In the genomic region with DNA sequence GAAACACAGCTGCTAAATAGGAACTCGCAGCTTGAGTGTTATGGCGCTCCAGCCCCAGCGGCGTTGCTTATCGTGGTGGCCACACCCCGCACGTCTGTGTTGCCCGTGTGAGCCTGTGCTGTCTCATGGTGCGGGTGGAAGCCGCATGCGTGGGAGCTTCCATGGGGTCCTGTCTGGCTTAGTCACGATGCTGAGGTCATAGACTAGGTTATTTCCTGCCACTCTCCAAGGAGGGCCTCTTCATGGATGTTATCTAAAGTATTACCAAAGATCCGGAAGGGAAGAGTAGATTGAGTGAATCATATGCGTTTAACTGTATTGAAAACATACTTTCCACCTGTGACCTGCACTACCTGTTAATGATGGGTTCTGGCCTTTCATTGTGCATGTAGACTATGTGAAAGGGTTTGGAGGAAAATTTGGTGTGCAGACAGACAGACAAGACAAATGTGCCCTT, we compare ENCODE assay signal across 1 cellular context.
A peak's percentile ranks its signal among the peaks of the same experiment; 100 is the strongest.
TF ChIP-seq lines count a peak whose summit lies in the region.

No MANE protein-coding gene starts in this region.

TF ChIP-seq in K562, 482 proteins besides CTCF, POLR2A, EP300 and RAD21 (continued from another document and continues in another):
- TF ChIP-seq, protein P1, sequence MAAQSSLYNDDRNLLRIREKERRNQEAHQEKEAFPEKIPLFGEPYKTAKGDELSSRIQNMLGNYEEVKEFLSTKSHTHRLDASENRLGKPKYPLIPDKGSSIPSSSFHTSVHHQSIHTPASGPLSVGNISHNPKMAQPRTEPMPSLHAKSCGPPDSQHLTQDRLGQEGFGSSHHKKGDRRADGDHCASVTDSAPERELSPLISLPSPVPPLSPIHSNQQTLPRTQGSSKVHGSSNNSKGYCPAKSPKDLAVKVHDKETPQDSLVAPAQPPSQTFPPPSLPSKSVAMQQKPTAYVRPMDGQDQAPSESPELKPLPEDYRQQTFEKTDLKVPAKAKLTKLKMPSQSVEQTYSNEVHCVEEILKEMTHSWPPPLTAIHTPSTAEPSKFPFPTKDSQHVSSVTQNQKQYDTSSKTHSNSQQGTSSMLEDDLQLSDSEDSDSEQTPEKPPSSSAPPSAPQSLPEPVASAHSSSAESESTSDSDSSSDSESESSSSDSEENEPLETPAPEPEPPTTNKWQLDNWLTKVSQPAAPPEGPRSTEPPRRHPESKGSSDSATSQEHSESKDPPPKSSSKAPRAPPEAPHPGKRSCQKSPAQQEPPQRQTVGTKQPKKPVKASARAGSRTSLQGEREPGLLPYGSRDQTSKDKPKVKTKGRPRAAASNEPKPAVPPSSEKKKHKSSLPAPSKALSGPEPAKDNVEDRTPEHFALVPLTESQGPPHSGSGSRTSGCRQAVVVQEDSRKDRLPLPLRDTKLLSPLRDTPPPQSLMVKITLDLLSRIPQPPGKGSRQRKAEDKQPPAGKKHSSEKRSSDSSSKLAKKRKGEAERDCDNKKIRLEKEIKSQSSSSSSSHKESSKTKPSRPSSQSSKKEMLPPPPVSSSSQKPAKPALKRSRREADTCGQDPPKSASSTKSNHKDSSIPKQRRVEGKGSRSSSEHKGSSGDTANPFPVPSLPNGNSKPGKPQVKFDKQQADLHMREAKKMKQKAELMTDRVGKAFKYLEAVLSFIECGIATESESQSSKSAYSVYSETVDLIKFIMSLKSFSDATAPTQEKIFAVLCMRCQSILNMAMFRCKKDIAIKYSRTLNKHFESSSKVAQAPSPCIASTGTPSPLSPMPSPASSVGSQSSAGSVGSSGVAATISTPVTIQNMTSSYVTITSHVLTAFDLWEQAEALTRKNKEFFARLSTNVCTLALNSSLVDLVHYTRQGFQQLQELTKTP (IDR thresholded peaks at IDR 0.05; ENCODE audit: low read depth in 1 of 2, partially characterized antibody in 2 of 2), result peak in 1 of 2 experiments; percentile 93
- TF ChIP-seq ZNF655 (CRISPR knock-in tag; IDR thresholded peaks at IDR 0.05) (no peak), EZH2 (IDR thresholded peaks at IDR 0.05; ENCODE audit: borderline replicate concordance, low read depth, low read length) (no peak), ZNF408 (CRISPR knock-in tag; IDR thresholded peaks at IDR 0.05; ENCODE audit: low read depth) (no peak), GMEB1 (CRISPR knock-in tag; IDR thresholded peaks at IDR 0.05) (peak; percentile 55; the same call in 1 of the 2 replicates), ZNF263 (CRISPR knock-in tag; IDR thresholded peaks at IDR 0.05; ENCODE audit: borderline replicate concordance) (no peak), CBX8 (IDR thresholded peaks at IDR 0.05; ENCODE audit: borderline replicate concordance, extremely low read depth, low read depth, low read length, poor library complexity, severe bottlenecking) (no peak), WHSC1 (IDR thresholded peaks at IDR 0.05; ENCODE audit: low read length) (no peak), SPI1 (IDR thresholded peaks at IDR 0.05; ENCODE audit: borderline replicate concordance, low read depth, low read length) (no peak), XRCC5 (IDR thresholded peaks at IDR 0.05; ENCODE audit: low read depth, low read length) (0 out of 2 replicates have a peak, but pooled peaks have one; percentile 72), DEAF1 (CRISPR knock-in tag; IDR thresholded peaks at IDR 0.05) (no peak), ELK3 (CRISPR knock-in tag; IDR thresholded peaks at IDR 0.05) (no peak), MYNN (IDR thresholded peaks at IDR 0.05) (peak; percentile 86; the same call in 1 of the 2 replicates), MYNN (CRISPR knock-in tag; IDR thresholded peaks at IDR 0.05) (no peak), FOXM1 (IDR thresholded peaks at IDR 0.05; ENCODE audit: low read depth) (peak; percentile 72), FOXM1 (CRISPR knock-in tag; IDR thresholded peaks at IDR 0.05; ENCODE audit: low read depth) (no peak), HDAC1 (IDR thresholded peaks at IDR 0.05) (peak in 1 of 2 experiments; percentile 94; a peak in 2 of 4 replicates), ETS2 (tag; IDR thresholded peaks at IDR 0.05; ENCODE audit: borderline replicate concordance, poor library complexity, severe bottlenecking) (no peak), ILK (tag; IDR thresholded peaks at IDR 0.05; ENCODE audit: borderline replicate concordance, low read depth) (no peak), MEF2D (tag; conservative IDR thresholded peaks at IDR 0.05; ENCODE audit: low read depth) (peak; percentile 80), U2AF2 (optimal IDR thresholded peaks at IDR 0.05; ENCODE audit: low read depth, low read length) (no peak), SAFB (IDR thresholded peaks at IDR 0.05; ENCODE audit: borderline replicate concordance, low read depth, low read length) (peak; percentile 94), NFRKB (IDR thresholded peaks at IDR 0.05; ENCODE audit: low read depth) (no peak), MAFK (IDR thresholded peaks at IDR 0.05; ENCODE audit: low read length) (peak; percentile 85), DIDO1 (tag; IDR thresholded peaks at IDR 0.05; ENCODE audit: low read depth) (no peak)
- TF ChIP-seq, protein P2, sequence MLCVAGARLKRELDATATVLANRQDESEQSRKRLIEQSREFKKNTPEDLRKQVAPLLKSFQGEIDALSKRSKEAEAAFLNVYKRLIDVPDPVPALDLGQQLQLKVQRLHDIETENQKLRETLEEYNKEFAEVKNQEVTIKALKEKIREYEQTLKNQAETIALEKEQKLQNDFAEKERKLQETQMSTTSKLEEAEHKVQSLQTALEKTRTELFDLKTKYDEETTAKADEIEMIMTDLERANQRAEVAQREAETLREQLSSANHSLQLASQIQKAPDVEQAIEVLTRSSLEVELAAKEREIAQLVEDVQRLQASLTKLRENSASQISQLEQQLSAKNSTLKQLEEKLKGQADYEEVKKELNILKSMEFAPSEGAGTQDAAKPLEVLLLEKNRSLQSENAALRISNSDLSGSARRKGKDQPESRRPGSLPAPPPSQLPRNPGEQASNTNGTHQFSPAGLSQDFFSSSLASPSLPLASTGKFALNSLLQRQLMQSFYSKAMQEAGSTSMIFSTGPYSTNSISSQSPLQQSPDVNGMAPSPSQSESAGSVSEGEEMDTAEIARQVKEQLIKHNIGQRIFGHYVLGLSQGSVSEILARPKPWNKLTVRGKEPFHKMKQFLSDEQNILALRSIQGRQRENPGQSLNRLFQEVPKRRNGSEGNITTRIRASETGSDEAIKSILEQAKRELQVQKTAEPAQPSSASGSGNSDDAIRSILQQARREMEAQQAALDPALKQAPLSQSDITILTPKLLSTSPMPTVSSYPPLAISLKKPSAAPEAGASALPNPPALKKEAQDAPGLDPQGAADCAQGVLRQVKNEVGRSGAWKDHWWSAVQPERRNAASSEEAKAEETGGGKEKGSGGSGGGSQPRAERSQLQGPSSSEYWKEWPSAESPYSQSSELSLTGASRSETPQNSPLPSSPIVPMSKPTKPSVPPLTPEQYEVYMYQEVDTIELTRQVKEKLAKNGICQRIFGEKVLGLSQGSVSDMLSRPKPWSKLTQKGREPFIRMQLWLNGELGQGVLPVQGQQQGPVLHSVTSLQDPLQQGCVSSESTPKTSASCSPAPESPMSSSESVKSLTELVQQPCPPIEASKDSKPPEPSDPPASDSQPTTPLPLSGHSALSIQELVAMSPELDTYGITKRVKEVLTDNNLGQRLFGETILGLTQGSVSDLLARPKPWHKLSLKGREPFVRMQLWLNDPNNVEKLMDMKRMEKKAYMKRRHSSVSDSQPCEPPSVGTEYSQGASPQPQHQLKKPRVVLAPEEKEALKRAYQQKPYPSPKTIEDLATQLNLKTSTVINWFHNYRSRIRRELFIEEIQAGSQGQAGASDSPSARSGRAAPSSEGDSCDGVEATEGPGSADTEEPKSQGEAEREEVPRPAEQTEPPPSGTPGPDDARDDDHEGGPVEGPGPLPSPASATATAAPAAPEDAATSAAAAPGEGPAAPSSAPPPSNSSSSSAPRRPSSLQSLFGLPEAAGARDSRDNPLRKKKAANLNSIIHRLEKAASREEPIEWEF (CRISPR knock-in tag; IDR thresholded peaks at IDR 0.05), result no peak; the same call in 1 of the 2 replicates
- TF ChIP-seq, protein P3, sequence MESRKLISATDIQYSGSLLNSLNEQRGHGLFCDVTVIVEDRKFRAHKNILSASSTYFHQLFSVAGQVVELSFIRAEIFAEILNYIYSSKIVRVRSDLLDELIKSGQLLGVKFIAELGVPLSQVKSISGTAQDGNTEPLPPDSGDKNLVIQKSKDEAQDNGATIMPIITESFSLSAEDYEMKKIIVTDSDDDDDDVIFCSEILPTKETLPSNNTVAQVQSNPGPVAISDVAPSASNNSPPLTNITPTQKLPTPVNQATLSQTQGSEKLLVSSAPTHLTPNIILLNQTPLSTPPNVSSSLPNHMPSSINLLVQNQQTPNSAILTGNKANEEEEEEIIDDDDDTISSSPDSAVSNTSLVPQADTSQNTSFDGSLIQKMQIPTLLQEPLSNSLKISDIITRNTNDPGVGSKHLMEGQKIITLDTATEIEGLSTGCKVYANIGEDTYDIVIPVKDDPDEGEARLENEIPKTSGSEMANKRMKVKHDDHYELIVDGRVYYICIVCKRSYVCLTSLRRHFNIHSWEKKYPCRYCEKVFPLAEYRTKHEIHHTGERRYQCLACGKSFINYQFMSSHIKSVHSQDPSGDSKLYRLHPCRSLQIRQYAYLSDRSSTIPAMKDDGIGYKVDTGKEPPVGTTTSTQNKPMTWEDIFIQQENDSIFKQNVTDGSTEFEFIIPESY (CRISPR knock-in tag; IDR thresholded peaks at IDR 0.05), result 0 out of 2 replicates have a peak, but pooled peaks have one; percentile 29
- TF ChIP-seq, protein P4, sequence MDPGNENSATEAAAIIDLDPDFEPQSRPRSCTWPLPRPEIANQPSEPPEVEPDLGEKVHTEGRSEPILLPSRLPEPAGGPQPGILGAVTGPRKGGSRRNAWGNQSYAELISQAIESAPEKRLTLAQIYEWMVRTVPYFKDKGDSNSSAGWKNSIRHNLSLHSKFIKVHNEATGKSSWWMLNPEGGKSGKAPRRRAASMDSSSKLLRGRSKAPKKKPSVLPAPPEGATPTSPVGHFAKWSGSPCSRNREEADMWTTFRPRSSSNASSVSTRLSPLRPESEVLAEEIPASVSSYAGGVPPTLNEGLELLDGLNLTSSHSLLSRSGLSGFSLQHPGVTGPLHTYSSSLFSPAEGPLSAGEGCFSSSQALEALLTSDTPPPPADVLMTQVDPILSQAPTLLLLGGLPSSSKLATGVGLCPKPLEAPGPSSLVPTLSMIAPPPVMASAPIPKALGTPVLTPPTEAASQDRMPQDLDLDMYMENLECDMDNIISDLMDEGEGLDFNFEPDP (CRISPR knock-in tag; IDR thresholded peaks at IDR 0.05), result no peak
- TF ChIP-seq, protein P5, sequence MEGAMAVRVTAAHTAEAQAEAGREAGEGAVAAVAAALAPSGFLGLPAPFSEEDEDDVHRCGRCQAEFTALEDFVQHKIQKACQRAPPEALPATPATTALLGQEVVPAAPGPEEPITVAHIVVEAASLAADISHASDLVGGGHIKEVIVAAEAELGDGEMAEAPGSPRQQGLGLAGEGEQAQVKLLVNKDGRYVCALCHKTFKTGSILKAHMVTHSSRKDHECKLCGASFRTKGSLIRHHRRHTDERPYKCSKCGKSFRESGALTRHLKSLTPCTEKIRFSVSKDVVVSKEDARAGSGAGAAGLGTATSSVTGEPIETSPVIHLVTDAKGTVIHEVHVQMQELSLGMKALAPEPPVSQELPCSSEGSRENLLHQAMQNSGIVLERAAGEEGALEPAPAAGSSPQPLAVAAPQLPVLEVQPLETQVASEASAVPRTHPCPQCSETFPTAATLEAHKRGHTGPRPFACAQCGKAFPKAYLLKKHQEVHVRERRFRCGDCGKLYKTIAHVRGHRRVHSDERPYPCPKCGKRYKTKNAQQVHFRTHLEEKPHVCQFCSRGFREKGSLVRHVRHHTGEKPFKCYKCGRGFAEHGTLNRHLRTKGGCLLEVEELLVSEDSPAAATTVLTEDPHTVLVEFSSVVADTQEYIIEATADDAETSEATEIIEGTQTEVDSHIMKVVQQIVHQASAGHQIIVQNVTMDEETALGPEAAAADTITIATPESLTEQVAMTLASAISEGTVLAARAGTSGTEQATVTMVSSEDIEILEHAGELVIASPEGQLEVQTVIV (CRISPR knock-in tag; IDR thresholded peaks at IDR 0.05; ENCODE audit: borderline replicate concordance), result no peak
